Comparison of ENCODE assay signal across 9 cellular contexts in genomic region chr20:15475483-15475882, GRCh38.
DNase-seq lines count a peak whose midpoint lies in the region; ATAC-seq, FAIRE-seq and TF ChIP-seq lines count a peak whose summit lies in the region.
"Had no signal": no experiment of that assay in that cellular context is flagged by ENCODE, and none has a peak within 500 bp of the region (broad histone marks: within the 10 kb centered on the region; RNA-seq: fewer than 3 reads in every experiment).

No MANE protein-coding gene starts in this region.

- FAIRE-seq in urothelium cell line (lab: Jason Lieb, UNC), result no peak

- no peak for TF ChIP-seq CTCF in GM10248 (IDR thresholded peaks at IDR 0.05; ENCODE audit: control extremely low read depth, extremely low read depth, low read depth, missing control alignments)

- ATAC-seq in Right ventricle myocardium superior (ENCODE audit: poor library complexity), result peak; percentile 68
- peak; percentile 85 for ATAC-seq in left ventricle myocardium superior
- ATAC-seq in HG03280 (IDR thresholded peaks at IDR 0.05; ENCODE audit: unreplicated experiment), result no peak

- CTCF ChIA-PET in GM10248 (lab: Yijun Ruan, JAX), result no interaction called here

- intact Hi-C loops in Right ventricle myocardium superior (cut with DNase I), result no loop called here
- intact Hi-C loops in cardiac septum (cut with DNase I), result no loop called here
- intact Hi-C loops in left ventricle myocardium superior (cut with micrococcal nuclease), result no loop called here

- DNase-seq in Right ventricle myocardium superior, result peak; percentile 61
- no peak for DNase-seq in cardiac septum (ENCODE audit: low spot score)
- DNase-seq in NCI-H510A treated with DMSO at 0.1 percent for 48 hours (lab: John Stamatoyannopoulos, UW), result peak; percentile 62
- DNase-seq in left ventricle myocardium superior, result peak; percentile 68
- DNase-seq in urothelium cell line (ENCODE audit: low spot score), result peak; percentile 17
- DNase-seq in GM10248 (ENCODE audit: extremely low spot score), result no peak
- no peak for DNase-seq in AG08395 (ENCODE audit: low spot score)
- DNase-seq: AML-193 had no signal

- POLR2A ChIA-PET in GM10248 (lab: Yijun Ruan, JAX), result no interaction called here

Comparison
In these comparisons a context has a peak if more than half of its experiments do, and no peak if none do; other contexts are left out.
1. DNase-seq: peak in Right ventricle myocardium superior (single experiment), NCI-H510A treated with DMSO at 0.1 percent for 48 hours (single experiment), left ventricle myocardium superior (single experiment) and urothelium cell line (single experiment); none in cardiac septum (single experiment), GM10248 (single experiment) and AG08395 (single experiment).